10 cellular contexts compared by ENCODE assay signal in the genomic region with DNA sequence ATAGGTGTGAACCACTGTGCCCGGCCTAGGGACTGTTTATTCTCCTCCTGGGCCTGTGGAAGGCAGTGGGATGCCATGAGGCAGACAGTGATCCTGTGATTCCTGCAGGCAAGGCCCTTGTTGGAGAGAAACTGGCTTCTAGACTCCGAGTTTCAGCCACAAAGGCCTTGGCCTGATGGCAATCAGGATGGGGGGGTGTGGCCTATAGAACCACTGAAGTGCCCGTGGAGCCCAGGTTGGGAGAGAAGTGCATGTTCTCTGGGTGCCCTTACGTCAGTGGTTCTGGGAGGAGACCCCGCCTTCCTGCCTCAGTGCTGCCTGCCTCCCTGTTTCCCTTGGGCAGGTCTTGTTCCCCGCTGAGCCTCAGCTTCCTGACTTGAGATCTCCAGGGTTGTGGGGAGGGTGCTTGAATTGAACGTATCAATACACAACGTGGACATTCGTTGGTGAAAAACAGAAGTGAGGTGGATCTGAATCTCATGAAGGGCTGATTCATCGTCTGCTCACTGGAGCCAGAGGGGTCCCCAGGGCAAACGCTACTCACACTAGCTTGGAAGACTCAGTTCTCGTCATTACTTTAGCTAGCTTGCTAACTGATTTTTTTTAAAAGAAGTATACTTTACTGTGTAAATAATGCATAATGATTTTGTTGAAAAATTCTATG. TPM values are rescaled to one million over a fixed set of nuclear protein-coding genes. Genes with fewer than 3 reads are reported as not detected.
DNase-seq lines count a peak whose midpoint lies in the region; ATAC-seq, FAIRE-seq and TF ChIP-seq lines count a peak whose summit lies in the region.
"Had no signal": no experiment of that assay in that cellular context is flagged by ENCODE, and none has a peak within 500 bp of the region (broad histone marks: within the 10 kb centered on the region; RNA-seq: fewer than 3 reads in every experiment).

No MANE protein-coding gene starts in this region.

- POLR2A ChIA-PET in CD4-positive, alpha-beta T cell (lab: Charles Lee) = no interaction called here

- no peak for ATAC-seq in CD4-positive, alpha-beta T cell (ENCODE audit: poor library complexity)

- no peak overlapping the region for H4K8ac ChIP-seq in neuronal stem cell (ENCODE audit: low read depth, low read length)

- H3K23ac ChIP-seq in neuronal stem cell (ENCODE audit: low read depth, low read length, poor library complexity) = no peak overlapping the region

- H3K9me3 Mint-ChIP-seq in CD4-positive, alpha-beta T cell = no peaks in the 10 kb centered on the region

- H2BK15ac ChIP-seq in neuronal stem cell (ENCODE audit: low read length) = no peak overlapping the region

- H2BK12ac ChIP-seq in neuronal stem cell (ENCODE audit: low read length) = no peak overlapping the region

- H3K4me2 ChIP-seq in neuronal stem cell (ENCODE audit: insufficient read depth, low read length, poor library complexity, severe bottlenecking) = no peak overlapping the region
- H3K4me2 ChIP-seq: smooth muscle cell had no signal

- peak overlapping the region; percentile 52 for H3K18ac ChIP-seq in neuronal stem cell (ENCODE audit: low read length)

- no peak overlapping the region for H3K14ac ChIP-seq in neuronal stem cell (ENCODE audit: low read length)

- H4K91ac ChIP-seq in neuronal stem cell (ENCODE audit: low read depth, low read length, poor library complexity) = no peak overlapping the region

- no peak overlapping the region for H2BK5ac ChIP-seq in neuronal stem cell (ENCODE audit: low read length)

- intact Hi-C loops in CD4-positive, alpha-beta T cell (cut with DNase I, micrococcal nuclease) = loop anchor here in 1 of 2 experiments (10.0 kb wide), 1 partner anchor 52 kb away; a partner anchor contains a TSS
- intact Hi-C loops in vagina (cut with DNase I) = no loop called here

- H3K36me3 Mint-ChIP-seq in CD4-positive, alpha-beta T cell (ENCODE audit: low read depth) = peaks cover 10% of the 10 kb centered on the region

- FAIRE-seq in bronchial epithelial cell (lab: Jason Lieb, UNC) = no peak

- peak overlapping the region; percentile 37 for H3K4me3 Mint-ChIP-seq in CD4-positive, alpha-beta T cell

- CTCF ChIA-PET in CD4-positive, alpha-beta T cell (lab: Charles Lee) = no interaction called here

- H3K27ac Mint-ChIP-seq in CD4-positive, alpha-beta T cell = peak overlapping the region; percentile 96

- WGBS in neuronal stem cell (ENCODE audit: extremely low coverage in 2 of 2, insufficient read length in 2 of 2, insufficient replicate concordance in 1 of 2), 2 donors = no CpG with 5 or more reads among the region's 12 CpGs

- no peak overlapping the region for H2AFZ ChIP-seq in neuronal stem cell (ENCODE audit: low read length)

- peaks cover 83% of the 10 kb centered on the region for H3K4me1 Mint-ChIP-seq in CD4-positive, alpha-beta T cell (ENCODE audit: low read depth)

- TF ChIP-seq CTCF in CD4-positive, alpha-beta T cell (IDR thresholded peaks at IDR 0.05) = no peak
- TF ChIP-seq CTCF in NB4 (IDR thresholded peaks at IDR 0.05; ENCODE audit: low read depth, low read length) (no peak), bronchial epithelial cell (IDR thresholded peaks at IDR 0.05; ENCODE audit: insufficient read depth, low read length, severe bottlenecking) (no peak), vagina (IDR thresholded peaks at IDR 0.05) (no peak), BE2C (IDR thresholded peaks at IDR 0.05; ENCODE audit: low read depth, low read length) (no peak)

- H3K4me3 ChIP-seq in NB4 (ENCODE audit: low read depth, low read length) = no peak overlapping the region
- no peak overlapping the region for H3K4me3 ChIP-seq in bronchial epithelial cell (ENCODE audit: low read depth, low read length)
- no peak overlapping the region for H3K4me3 ChIP-seq in neuronal stem cell (ENCODE audit: low read length in 2 of 2)
- H3K4me3 ChIP-seq in vagina = no peak overlapping the region
- H3K4me3 ChIP-seq in BE2C (ENCODE audit: low read depth, low read length) = no peak overlapping the region
- H3K4me3 ChIP-seq: smooth muscle cell had no signal

- no peaks in the 10 kb centered on the region for H3K27me3 ChIP-seq in CD4-positive, alpha-beta T cell (ENCODE audit: control insufficient read depth, insufficient read depth, low read length)
- H3K27me3 ChIP-seq in bronchial epithelial cell (ENCODE audit: control insufficient read depth, insufficient read depth, low read length) (no peaks in the 10 kb centered on the region), neuronal stem cell (ENCODE audit: control insufficient read depth in 3 of 3, insufficient read depth in 3 of 3, low read depth in 1 of 3, low read length in 3 of 3) (no peaks in the 10 kb centered on the region), vagina (no peaks in the 10 kb centered on the region), BE2C (no peaks in the 10 kb centered on the region)

- H2AK5ac ChIP-seq in neuronal stem cell (ENCODE audit: low read depth, low read length) = no peak overlapping the region

- no peak for DNase-seq in CD4-positive, alpha-beta T cell
- DNase-seq in NB4 (ENCODE audit: low read depth) = peak; percentile 96
- peak; percentile 72 for DNase-seq in bronchial epithelial cell (ENCODE audit: low read depth)
- no peak for DNase-seq in neuronal stem cell (ENCODE audit: low spot score)
- DNase-seq in vagina (ENCODE audit: extremely low spot score in 2 of 2) = no peak
- no peak for DNase-seq in NK-92 treated with Interleukin-12 subunit alpha and Interleukin-12 subunit beta, amount 100 ng/mL, for 24 hours (lab: John Stamatoyannopoulos, UW)
- DNase-seq in NCI-H128 (lab: John Stamatoyannopoulos, UW; ENCODE audit: unreplicated experiment) = no peak
- no peak for DNase-seq in BE2C
- DNase-seq: GDM1 had no signal

- no peaks in the 10 kb centered on the region for H3K27me3 Mint-ChIP-seq in CD4-positive, alpha-beta T cell

- peaks cover 8 to 20% of the 10 kb centered on the region in 2 donors for H3K4me1 ChIP-seq in neuronal stem cell (ENCODE audit: control insufficient read depth in 2 of 2, insufficient read depth in 1 of 2, low read depth in 1 of 2, low read length in 2 of 2)
- peaks cover 73% of the 10 kb centered on the region for H3K4me1 ChIP-seq in vagina
- no peaks in the 10 kb centered on the region; the same call in 1 of the 2 replicates for H3K4me1 ChIP-seq in BE2C

- no peaks in the 10 kb centered on the region for H3K79me1 ChIP-seq in neuronal stem cell (ENCODE audit: low read depth, low read length)

- H3K4ac ChIP-seq in neuronal stem cell (ENCODE audit: low read length) = no peak overlapping the region

- H3K27ac ChIP-seq in CD4-positive, alpha-beta T cell (ENCODE audit: low read depth, low read length) = peak overlapping the region; percentile 89
- H3K27ac ChIP-seq in neuronal stem cell (replicated peaks; ENCODE audit: low read length) = no peak overlapping the region
- no peak overlapping the region for H3K27ac ChIP-seq in vagina

- H2BK120ac ChIP-seq in neuronal stem cell (ENCODE audit: low read depth, low read length) = no peak overlapping the region

- H3K36me3 ChIP-seq in bronchial epithelial cell (ENCODE audit: control insufficient read depth, insufficient read depth, low read length) = no peaks in the 10 kb centered on the region
- H3K36me3 ChIP-seq in neuronal stem cell (replicated peaks in 1 of 2; ENCODE audit: control insufficient read depth in 2 of 2, insufficient read depth in 2 of 2, low read length in 2 of 2) = no peaks in the 10 kb centered on the region
- no peaks in the 10 kb centered on the region for H3K36me3 ChIP-seq in vagina
- no peaks in the 10 kb centered on the region for H3K36me3 ChIP-seq in BE2C

- no peak overlapping the region for H3K9ac ChIP-seq in neuronal stem cell (ENCODE audit: low read depth, low read length, poor library complexity)

- H3K9me3 ChIP-seq in CD4-positive, alpha-beta T cell (ENCODE audit: control insufficient read depth, low read length) = no peaks in the 10 kb centered on the region
- no peaks in the 10 kb centered on the region for H3K9me3 ChIP-seq in neuronal stem cell (replicated peaks in 1 of 2; ENCODE audit: control insufficient read depth in 2 of 2, insufficient read depth in 1 of 2, low read depth in 1 of 2, low read length in 2 of 2)
- H3K9me3 ChIP-seq in vagina = no peaks in the 10 kb centered on the region
- no peaks in the 10 kb centered on the region for H3K9me3 ChIP-seq in BE2C

- TF ChIP-seq POLR2A in NB4 (IDR thresholded peaks at IDR 0.05; ENCODE audit: extremely low read depth, insufficient read length) (no peak), vagina (IDR thresholded peaks at IDR 0.05) (no peak)

RNA-seq across cellular contexts. Expression of a gene that starts 31.8 kb away (rescaled TPM):
- total RNA-seq in CD4-positive, alpha-beta T cell = 1 to 10 TPM; 1.4 to 1.6 TPM
- total RNA-seq in bronchial epithelial cell (4.7 and 5.5 TPM in 2 replicates), vagina (10.6 TPM)
- polyA plus RNA-seq in neuronal stem cell (2013, experiment 1 of 2) = 0.45 TPM
- 0.54 TPM for polyA plus RNA-seq in neuronal stem cell (2013, experiment 2 of 2)
- polyA plus RNA-seq in BE2C (2012; ENCODE audit: insufficient read depth, insufficient read length, low read depth) = 0.37 TPM

RNA-seq across cellular contexts. Expression of a gene that starts 51.7 kb away (rescaled TPM):
- total RNA-seq in CD4-positive, alpha-beta T cell = 10 to 100 TPM; 48.7 to 50.2 TPM
- total RNA-seq in bronchial epithelial cell (7.9 and 8.2 TPM in 2 replicates), vagina (34.4 TPM)
- 10.3 TPM for polyA plus RNA-seq in neuronal stem cell (2013, experiment 1 of 2)
- 10.2 TPM for polyA plus RNA-seq in neuronal stem cell (2013, experiment 2 of 2)
- 15.8 TPM for polyA plus RNA-seq in BE2C (2012; ENCODE audit: insufficient read depth, insufficient read length, low read depth)

RNA-seq across cellular contexts. Expression of a gene that starts 54.9 kb away (rescaled TPM):
- total RNA-seq in CD4-positive, alpha-beta T cell = 10 to 100 TPM; 54.4 to 58.2 TPM
- total RNA-seq in bronchial epithelial cell (47.0 and 47.4 TPM in 2 replicates), vagina (48.4 TPM)
- polyA plus RNA-seq in neuronal stem cell (2013, experiment 1 of 2) = 46.6 TPM
- 47.3 TPM for polyA plus RNA-seq in neuronal stem cell (2013, experiment 2 of 2)
- 22.8 TPM for polyA plus RNA-seq in BE2C (2012; ENCODE audit: insufficient read depth, insufficient read length, low read depth)

Comparison
In these comparisons a context has a peak if more than half of its experiments do, and no peak if none do; other contexts are left out.
1. DNase-seq: peak in NB4 (single experiment) and bronchial epithelial cell (single experiment); none in CD4-positive, alpha-beta T cell (0 of 10), neuronal stem cell (single experiment), vagina (0 of 2), NK-92 treated with Interleukin-12 subunit alpha and Interleukin-12 subunit beta, amount 100 ng/mL, for 24 hours (single experiment), NCI-H128 (single experiment) and BE2C (single experiment).